In the genomic region with DNA sequence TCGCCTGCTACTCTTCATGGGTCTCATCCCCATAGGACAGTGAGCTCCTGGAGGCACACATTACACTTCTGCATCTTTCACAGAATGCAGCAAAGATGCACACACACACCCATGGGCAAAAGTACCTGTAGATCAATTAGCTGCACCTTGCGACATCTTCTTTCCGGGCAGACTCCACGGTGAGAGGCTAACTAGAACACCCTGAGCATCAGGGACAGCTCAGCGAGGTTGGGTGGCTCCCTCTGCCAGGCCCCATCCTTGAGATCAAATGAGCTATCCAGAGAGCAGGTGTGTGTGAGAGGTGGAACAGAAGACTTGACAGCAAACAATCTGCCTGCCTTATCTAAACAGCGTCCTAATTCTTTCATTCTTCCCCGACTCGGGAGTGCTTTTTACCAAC, we compare ENCODE assay signal across 27 cellular contexts.
DNase-seq lines count a peak whose midpoint lies in the region; ATAC-seq, FAIRE-seq and TF ChIP-seq lines count a peak whose summit lies in the region.
"Had no signal": no experiment of that assay in that cellular context is flagged by ENCODE, and none has a peak within 500 bp of the region (broad histone marks: within the 10 kb centered on the region; RNA-seq: fewer than 3 reads in every experiment).

No MANE protein-coding gene starts in this region.

- intact Hi-C loops in mucosa of descending colon (cut with DNase I, micrococcal nuclease), result no loop called here

- peak overlapping the region; percentile 87 for H3K27ac Mint-ChIP-seq in stimulated activated naive B cell treated with anti-CD40 and anti-IgM and Interleukin-4, amounts not matched to agents 10 μg/mL and 1 μg/mL and 100 μg/mL, for 72 hours
- H3K27ac Mint-ChIP-seq: activated naive CD8-positive, alpha-beta T cell treated with anti-CD3 and anti-CD28 coated beads, Interleukin-2, amount 10 ng/mL, durations not matched to agents 7 days and 5 days; nephron progenitor cell had no signal

- H3K27me3 ChIP-seq in bronchial epithelial cell (ENCODE audit: control insufficient read depth, insufficient read depth, low read length), result no peaks in the 10 kb centered on the region
- H3K27me3 ChIP-seq: heart right ventricle, left lung had no signal

- no peaks in the 10 kb centered on the region for H3K9me3 Mint-ChIP-seq in stimulated activated naive B cell treated with anti-CD40 and anti-IgM and Interleukin-4, amounts not matched to agents 10 μg/mL and 1 μg/mL and 100 μg/mL, for 72 hours
- H3K9me3 Mint-ChIP-seq: activated naive CD8-positive, alpha-beta T cell treated with anti-CD3 and anti-CD28 coated beads, Interleukin-2, amount 10 ng/mL, durations not matched to agents 7 days and 5 days; CD8-positive, alpha-beta memory T cell; nephron progenitor cell; stimulated activated memory B cell treated with anti-CD40 and anti-IgM and Interleukin-4, amounts not matched to agents 10 μg/mL and 1 μg/mL and 100 μg/mL, for 72 hours; T-helper 2 cell treated with Interferon-gamma antibody and Interleukin-4, amounts not matched to agents 5 μg/mL and 100 μg/mL, for 36 hours had no signal

- no peak overlapping the region for H3K4me3 Mint-ChIP-seq in stimulated activated naive B cell treated with anti-CD40 and anti-IgM and Interleukin-4, amounts not matched to agents 10 μg/mL and 1 μg/mL and 100 μg/mL, for 72 hours
- H3K4me3 Mint-ChIP-seq: activated naive CD8-positive, alpha-beta T cell treated with anti-CD3 and anti-CD28 coated beads, Interleukin-2, amount 10 ng/mL, durations not matched to agents 7 days and 5 days; CD8-positive, alpha-beta memory T cell; nephron progenitor cell; stimulated activated memory B cell treated with anti-CD40 and anti-IgM and Interleukin-4, amounts not matched to agents 10 μg/mL and 1 μg/mL and 100 μg/mL, for 72 hours; T-helper 2 cell treated with Interferon-gamma antibody and Interleukin-4, amounts not matched to agents 5 μg/mL and 100 μg/mL, for 36 hours had no signal

- ATAC-seq in mucosa of descending colon (peak; percentile 57), GM18870 (IDR thresholded peaks at IDR 0.05; ENCODE audit: unreplicated experiment) (no peak), GM21737 (IDR thresholded peaks at IDR 0.05; ENCODE audit: unreplicated experiment) (no peak)
- no peak for ATAC-seq in stimulated activated naive B cell treated with anti-CD40 and anti-IgM and Interleukin-4, amounts not matched to agents 10 μg/mL and 1 μg/mL and 100 μg/mL, for 72 hours (replicated peaks)
- ATAC-seq: heart right ventricle; left lung; stimulated activated memory B cell treated with anti-CD40 and anti-IgM and Interleukin-4, amounts not matched to agents 10 μg/mL and 1 μg/mL and 100 μg/mL, for 72 hours had no signal

- H3K27me3 Mint-ChIP-seq in stimulated activated naive B cell treated with anti-CD40 and anti-IgM and Interleukin-4, amounts not matched to agents 10 μg/mL and 1 μg/mL and 100 μg/mL, for 72 hours, result no peaks in the 10 kb centered on the region
- H3K27me3 Mint-ChIP-seq: activated naive CD8-positive, alpha-beta T cell treated with anti-CD3 and anti-CD28 coated beads, Interleukin-2, amount 10 ng/mL, durations not matched to agents 7 days and 5 days; stimulated activated memory B cell treated with anti-CD40 and anti-IgM and Interleukin-4, amounts not matched to agents 10 μg/mL and 1 μg/mL and 100 μg/mL, for 72 hours had no signal

- peaks cover 12 to 15% of the 10 kb centered on the region in 2 donors for H3K4me1 Mint-ChIP-seq in stimulated activated naive B cell treated with anti-CD40 and anti-IgM and Interleukin-4, amounts not matched to agents 10 μg/mL and 1 μg/mL and 100 μg/mL, for 72 hours

- no peaks in the 10 kb centered on the region for H3K9me3 ChIP-seq in mucosa of descending colon
- H3K9me3 ChIP-seq: heart right ventricle, left lung, SK-N-SH had no signal

- FAIRE-seq in bronchial epithelial cell (lab: Jason Lieb, UNC), result peak; percentile 62
- FAIRE-seq: colon, GM12891, GM19239 had no signal

- H3K36me3 Mint-ChIP-seq in stimulated activated naive B cell treated with anti-CD40 and anti-IgM and Interleukin-4, amounts not matched to agents 10 μg/mL and 1 μg/mL and 100 μg/mL, for 72 hours, result peaks cover 48 to 86% of the 10 kb centered on the region in 2 donors

- peaks cover 35% of the 10 kb centered on the region for H3K36me3 ChIP-seq in bronchial epithelial cell (ENCODE audit: control insufficient read depth, insufficient read depth, low read length)
- H3K36me3 ChIP-seq in mucosa of descending colon (ENCODE audit: low read depth), result no peaks in the 10 kb centered on the region

- peak; percentile 39 for DNase-seq in DMS53 (lab: John Stamatoyannopoulos, UW)
- no peak for DNase-seq in DMS53 treated with DMSO at 0.1 percent for 48 hours (lab: John Stamatoyannopoulos, UW; ENCODE audit: unreplicated experiment)
- no peak for DNase-seq in bronchial epithelial cell (ENCODE audit: low read depth)
- DNase-seq in mucosa of descending colon, result peak in 1 of 3 donors; percentile 43
- no peak for DNase-seq in stimulated activated naive B cell treated with anti-CD40 and anti-IgM and Interleukin-4, amounts not matched to agents 10 μg/mL and 1 μg/mL and 100 μg/mL, for 72 hours
- DNase-seq in activated CD8-positive, alpha-beta memory T cell treated with anti-CD3 and anti-CD28 coated beads, Interleukin-2, amount 50 U/mL, for 48 hours, result no peak
- DNase-seq: activated CD8-positive, alpha-beta memory T cell treated with anti-CD3 and anti-CD28 coated beads, Interleukin-2, amount 50 U/mL, for 4 hours; activated naive CD8-positive, alpha-beta T cell treated with anti-CD3 and anti-CD28 coated beads, Interleukin-2, amount 10 ng/mL, durations not matched to agents 7 days and 5 days; CD8-positive, alpha-beta memory T cell; DND-41; GOT3; heart right ventricle; Kasumi-1; left lung; midbrain; NCI-H524; nephron progenitor cell; RPMI8226; SK-N-SH; stimulated activated CD4-positive, alpha-beta T cell treated with anti-CD3 and anti-CD28 coated beads, Interleukin-1b, Interleukin-23, amount 100 ng/mL, for 48 hours had no signal

- TF ChIP-seq CTCF in bronchial epithelial cell (IDR thresholded peaks at IDR 0.05; ENCODE audit: insufficient read depth, low read length, severe bottlenecking) (no peak), mucosa of descending colon (IDR thresholded peaks at IDR 0.05) (no peak)

- H3K4me1 ChIP-seq in mucosa of descending colon (ENCODE audit: low read depth), result peaks cover 41% of the 10 kb centered on the region

- H3K4me3 ChIP-seq in bronchial epithelial cell (ENCODE audit: low read depth, low read length) (no peak overlapping the region), mucosa of descending colon (no peak overlapping the region)
- H3K4me3 ChIP-seq: heart right ventricle, left lung had no signal
